Comparison of ENCODE assay signal across 1 cellular context in genomic region chr6:7899889-7900213, GRCh38.
TF ChIP-seq lines count a peak whose summit lies in the region.

No MANE protein-coding gene starts in this region.

TF ChIP-seq in endothelial cell of umbilical vein, 7 proteins besides CTCF, POLR2A, EP300 and RAD21 (continued from another document):
- TF ChIP-seq EZH2 (IDR thresholded peaks at IDR 0.05; ENCODE audit: borderline replicate concordance, low read depth, low read length, severe bottlenecking): no peak
- no peak for TF ChIP-seq JUN (IDR thresholded peaks at IDR 0.05; ENCODE audit: borderline replicate concordance, insufficient read depth, insufficient read length, low read depth)
- no peak for TF ChIP-seq POLR2AphosphoS5 (IDR thresholded peaks at IDR 0.05; ENCODE audit: insufficient read depth, low read depth, low read length)
- no peak for TF ChIP-seq GATA2 (IDR thresholded peaks at IDR 0.05; ENCODE audit: insufficient read depth, insufficient read length, low read depth, low read length)
- no peak for TF ChIP-seq MAX (IDR thresholded peaks at IDR 0.05; ENCODE audit: insufficient read depth, insufficient read length)
- TF ChIP-seq MYC (IDR thresholded peaks at IDR 0.05; ENCODE audit: low read depth, low read length): no peak
